ENCODE assay signal across 22 cellular contexts in genomic region chr3:5143459-5143858, GRCh38.
"Had no signal": no experiment of that assay in that cellular context is flagged by ENCODE, and none has a peak within 500 bp of the region (broad histone marks: within the 10 kb centered on the region; RNA-seq: fewer than 3 reads in every experiment).

No MANE protein-coding gene starts in this region.

- H3K4me1 ChIP-seq: neural progenitor cell had no signal

- H3K4me3 Mint-ChIP-seq: activated naive CD8-positive, alpha-beta T cell treated with anti-CD3 and anti-CD28 coated beads, Interleukin-2, amount 50 U/mL, for 24 hours; immature natural killer cell; naive thymus-derived CD8-positive, alpha-beta T cell; neural progenitor cell had no signal

- H3K27ac ChIP-seq: cardiac muscle cell, foreskin keratinocyte, neural progenitor cell, sigmoid colon, suprapubic skin, WERI-Rb-1 had no signal

- ATAC-seq: activated naive CD8-positive, alpha-beta T cell treated with anti-CD3 and anti-CD28 coated beads, Interleukin-2, amount 50 U/mL, for 24 hours; foreskin keratinocyte; left lung; naive thymus-derived CD8-positive, alpha-beta T cell had no signal

- H3K4me3 ChIP-seq: cardiac muscle cell, left lung, lung, neural progenitor cell, sigmoid colon, suprapubic skin, tibial nerve had no signal

- H3K27ac Mint-ChIP-seq: activated naive CD8-positive, alpha-beta T cell treated with anti-CD3 and anti-CD28 coated beads, Interleukin-2, amount 50 U/mL, for 24 hours; neural progenitor cell; progenitor cell of endocrine pancreas had no signal

- H3K4me1 Mint-ChIP-seq: neural progenitor cell had no signal

- H3K27me3 ChIP-seq: cardiac muscle cell, foreskin keratinocyte, left lung, neural progenitor cell, sigmoid colon, suprapubic skin, tibial nerve had no signal

- H3K9ac ChIP-seq: neural progenitor cell had no signal

- DNase-seq: activated CD4-positive, alpha-beta T cell treated with anti-CD3 and anti-CD28 coated beads for 1 hour; activated CD4-positive, alpha-beta T cell treated with anti-CD3 and anti-CD28 coated beads, Interleukin-2, amount 50 U/mL, for 4 hours; activated gamma-delta T cell; activated naive CD4-positive, alpha-beta T cell treated with anti-CD3 and anti-CD28 coated beads, Interleukin-2, amount 50 U/mL, for 16 hours; activated naive CD8-positive, alpha-beta T cell treated with anti-CD3 and anti-CD28 coated beads, Interleukin-2, amount 50 U/mL, for 24 hours; cortex of kidney; foreskin keratinocyte; immature natural killer cell; left lung; naive thymus-derived CD8-positive, alpha-beta T cell; retina; sigmoid colon; stimulated activated CD4-positive, alpha-beta T cell treated with anti-CD3 and anti-CD28 coated beads, Interleukin-2, amount 100 ng/mL, for 48 hours; stimulated activated CD8-positive, alpha-beta memory T cell treated with anti-CD3 and anti-CD28 coated beads, Interleukin-4, amount 100 ng/mL, for 48 hours; stimulated activated naive CD4-positive, alpha-beta T cell treated with Interleukin-2 at 50 U/mL for 16 hours; WERI-Rb-1 had no signal

- H2AFZ ChIP-seq: neural progenitor cell had no signal

- H3K9me3 ChIP-seq: left lung, suprapubic skin, tibial nerve had no signal

- H3K4me2 ChIP-seq: neural progenitor cell had no signal

- H3K36me3 ChIP-seq: cardiac muscle cell, neural progenitor cell, sigmoid colon, suprapubic skin, tibial nerve, WERI-Rb-1 had no signal

- H3K27me3 Mint-ChIP-seq: activated naive CD8-positive, alpha-beta T cell treated with anti-CD3 and anti-CD28 coated beads, Interleukin-2, amount 50 U/mL, for 24 hours; naive thymus-derived CD8-positive, alpha-beta T cell; progenitor cell of endocrine pancreas had no signal
